ENCODE assay signal across 15 cellular contexts in the genomic region with DNA sequence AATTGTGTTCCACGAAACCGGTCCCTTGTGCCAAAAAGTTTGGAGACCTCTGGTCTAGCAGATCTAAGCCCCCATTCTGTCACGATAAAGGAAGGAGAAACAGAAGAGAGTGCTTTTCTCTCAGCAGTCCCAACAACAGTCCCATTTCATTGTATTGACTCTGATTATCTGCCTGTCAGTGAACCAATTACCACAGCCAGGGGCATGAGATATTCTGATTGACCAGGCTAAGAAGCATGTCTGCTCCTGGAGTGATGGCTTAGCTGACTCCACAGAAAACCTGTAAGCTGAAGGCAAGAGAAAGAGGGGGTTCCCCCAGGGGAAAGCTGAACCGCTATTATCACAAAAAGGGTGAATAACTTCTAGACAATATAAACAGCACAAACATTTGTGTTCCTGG.
A peak's percentile ranks its signal among the peaks of the same experiment; 100 is the strongest.
DNase-seq lines count a peak whose midpoint lies in the region; ATAC-seq and TF ChIP-seq lines count a peak whose summit lies in the region.
"Had no signal": no experiment of that assay in that cellular context is flagged by ENCODE, and none has a peak within 500 bp of the region (broad histone marks: within the 10 kb centered on the region; RNA-seq: fewer than 3 reads in every experiment).

No MANE protein-coding gene starts in this region.

- TF ChIP-seq RAD21 in IMR-90 (IDR thresholded peaks at IDR 0.05; ENCODE audit: low read length), result no peak

- DNase-seq in IMR-90 (no peak), endodermal cell (peak; percentile 59), neural crest cell (ENCODE audit: low read depth, low spot score) (no peak), EL (no peak), GM13976 (ENCODE audit: low spot score) (no peak), HUDEP-2 (lab: John Stamatoyannopoulos, UW; ENCODE audit: unreplicated experiment in 76 of 76) (no peak)
- DNase-seq: AML-193; Caco-2; CD4-positive, alpha-beta T cell; GF-D8; HCEC 1CT had no signal

- H4K20me1 ChIP-seq in IMR-90 (ENCODE audit: insufficient read depth, low read length), result no peaks in the 10 kb centered on the region

- H3K9me3 Mint-ChIP-seq in endodermal cell, result no peaks in the 10 kb centered on the region
- H3K9me3 Mint-ChIP-seq in neural crest cell, result no peaks in the 10 kb centered on the region
- H3K9me3 Mint-ChIP-seq: GM23338 had no signal

- H3K4me3 ChIP-seq in IMR-90 (ENCODE audit: insufficient read depth, low read depth, low read length), result no peak overlapping the region
- H3K4me3 ChIP-seq in endodermal cell (ENCODE audit: low read length), result no peak overlapping the region
- H3K4me3 ChIP-seq: GM23338 had no signal

- H3K36me3 ChIP-seq in IMR-90 (ENCODE audit: control insufficient read depth, insufficient read depth, low read length) (no peaks in the 10 kb centered on the region), endodermal cell (ENCODE audit: control insufficient read depth, insufficient read depth, low read length) (no peaks in the 10 kb centered on the region)

- H3K36me3 Mint-ChIP-seq in endodermal cell (ENCODE audit: low read depth) (no peaks in the 10 kb centered on the region), neural crest cell (ENCODE audit: low read depth) (no peaks in the 10 kb centered on the region)

- H2AK5ac ChIP-seq in IMR-90 (ENCODE audit: low read depth, low read length), result no peak overlapping the region

- H3K56ac ChIP-seq in IMR-90 (ENCODE audit: extremely low read depth, insufficient read depth, low read length), result no peak overlapping the region

- 0 out of 2 replicates have a peak overlapping the region, but pooled peaks have one; percentile 35 for H2BK20ac ChIP-seq in IMR-90 (ENCODE audit: low read depth, low read length)

- H3K27ac Mint-ChIP-seq in endodermal cell (no peak overlapping the region), neural crest cell (ENCODE audit: unreplicated experiment) (peak overlapping the region; percentile 59)
- H3K27ac Mint-ChIP-seq: CD4-positive, alpha-beta T cell; GM23338 had no signal

- H3K9me1 ChIP-seq in IMR-90 (ENCODE audit: insufficient read depth, low read length), result no peaks in the 10 kb centered on the region

- POLR2A ChIA-PET in IMR-90 (lab: Charles Lee; ENCODE audit: unreplicated experiment), result no interaction called here

- H3K9ac ChIP-seq in IMR-90 (ENCODE audit: low read depth, low read length) (no peak overlapping the region), endodermal cell (ENCODE audit: extremely low read depth, low read length, poor library complexity, severe bottlenecking) (no peak overlapping the region)
- H3K9ac ChIP-seq: KMS-11 had no signal

- peak overlapping the region; percentile 47; the same call in 1 of the 2 replicates for H4K91ac ChIP-seq in IMR-90 (ENCODE audit: insufficient read depth, low read depth, low read length)

- no peak overlapping the region; the same call in 1 of the 2 replicates for H3K4ac ChIP-seq in IMR-90 (ENCODE audit: low read depth, low read length)

- H3K27me3 ChIP-seq in IMR-90 (ENCODE audit: control insufficient read depth, insufficient read depth, low read length) (no peaks in the 10 kb centered on the region), endodermal cell (ENCODE audit: control insufficient read depth, insufficient read depth, low read length, poor library complexity, severe bottlenecking) (no peaks in the 10 kb centered on the region)

- TF ChIP-seq CTCF in IMR-90 (conservative IDR thresholded peaks at IDR 0.05; ENCODE audit: low read depth, low read length) (no peak), endodermal cell (conservative IDR thresholded peaks at IDR 0.05) (no peak), neural crest cell (conservative IDR thresholded peaks at IDR 0.05) (no peak), GM13976 (IDR thresholded peaks at IDR 0.05; ENCODE audit: borderline replicate concordance, control extremely low read depth, extremely low read depth, insufficient read depth, missing control alignments) (no peak)

- H2BK120ac ChIP-seq in IMR-90 (ENCODE audit: low read depth, low read length), result 0 out of 2 replicates have a peak overlapping the region, but pooled peaks have one; percentile 32

- no peak overlapping the region for H3K18ac ChIP-seq in IMR-90 (ENCODE audit: low read depth, low read length)

- H2BK5ac ChIP-seq in IMR-90 (ENCODE audit: low read depth, low read length, poor library complexity, severe bottlenecking), result no peak overlapping the region

- no peaks in the 10 kb centered on the region for H3K79me1 ChIP-seq in IMR-90 (ENCODE audit: low read depth in 1 of 2, low read length in 2 of 2)

- H4K8ac ChIP-seq in IMR-90 (ENCODE audit: low read depth in 2 of 2, low read length in 2 of 2), result peak overlapping the region in 1 of 2 experiments; percentile 19; a peak in 1 of 4 replicates

- 0 out of 3 replicates have a peak overlapping the region, but pooled peaks have one; percentile 40 for H2BK15ac ChIP-seq in IMR-90 (ENCODE audit: low read depth, low read length)

- no peak overlapping the region; the same call in 1 of the 2 replicates for H3K27ac ChIP-seq in IMR-90 (ENCODE audit: insufficient read depth, low read length)
- no peak overlapping the region for H3K27ac ChIP-seq in endodermal cell (ENCODE audit: low read depth, low read length)
- H3K27ac ChIP-seq: C4-2B, KMS-11 had no signal

- H4K5ac ChIP-seq in IMR-90 (ENCODE audit: low read depth, low read length), result no peak overlapping the region

- H3K14ac ChIP-seq in IMR-90 (replicated peaks; ENCODE audit: low read depth, low read length), result no peak overlapping the region

- H3K4me1 ChIP-seq in IMR-90 (ENCODE audit: control insufficient read depth, insufficient read depth, low read length), result no peaks in the 10 kb centered on the region
- peaks cover 9% of the 10 kb centered on the region for H3K4me1 ChIP-seq in endodermal cell (ENCODE audit: control insufficient read depth, insufficient read depth, low read length)
- H3K4me1 ChIP-seq: Caco-2 had no signal

- no TSS peak for BruUV-seq in IMR-90 (replicated peaks; lab: Mats Ljungman, UMichigan)

- H3K4me3 Mint-ChIP-seq in endodermal cell (no peak overlapping the region), neural crest cell (no peak overlapping the region)
- H3K4me3 Mint-ChIP-seq: CD4-positive, alpha-beta T cell; GM23338 had no signal

- no peak overlapping the region for H3K4me2 ChIP-seq in IMR-90 (ENCODE audit: low read depth, low read length)
- H3K4me2 ChIP-seq: GM23338, KMS-11 had no signal

- TF ChIP-seq POLR2A in IMR-90 (IDR thresholded peaks at IDR 0.05; ENCODE audit: low read depth, low read length), result no peak

- H3K4me1 Mint-ChIP-seq in endodermal cell (peaks cover 30% of the 10 kb centered on the region), neural crest cell (no peaks in the 10 kb centered on the region)

- in situ Hi-C loops in IMR-90 (cut with MboI; ENCODE audit: low sequenced_read_pairs), result no loop called here
- in situ Hi-C loops in GM13976 (cut with MboI; ENCODE audit: low sequenced_read_pairs, unreplicated experiment), result no loop called here

- no peak for ATAC-seq in IMR-90 (ENCODE audit: low read depth)
- ATAC-seq in HG02884 (IDR thresholded peaks at IDR 0.05; ENCODE audit: unreplicated experiment), result no peak
- ATAC-seq: GM23338 had no signal

- no peak overlapping the region for H2AFZ ChIP-seq in IMR-90 (replicated peaks; ENCODE audit: low read length, poor library complexity)

- H3K9me3 ChIP-seq in IMR-90 (ENCODE audit: control insufficient read depth, insufficient read depth, low read length) (no peaks in the 10 kb centered on the region), endodermal cell (ENCODE audit: control insufficient read depth, low read length) (no peaks in the 10 kb centered on the region)
- H3K9me3 ChIP-seq: Caco-2 had no signal

- H2AK9ac ChIP-seq in IMR-90 (replicated peaks; ENCODE audit: low read depth, low read length, poor library complexity), result no peak overlapping the region

- intact Hi-C loops in IMR-90 (cut with micrococcal nuclease), result no loop called here

- CTCF ChIA-PET in IMR-90 (lab: Yijun Ruan, JAX), result interaction anchor here (0.8 kb wide), 1 partner anchor 368 kb away, joined by 4 read pairs; no protein-coding TSS in a partner anchor

- H3K23ac ChIP-seq in IMR-90 (ENCODE audit: low read depth, low read length), result no peak overlapping the region

- WGBS in IMR-90 (ENCODE audit: extremely low coverage in 2 of 2, insufficient read length in 1 of 2), 2 experiments, result no CpG with 5 or more reads among the region's 4 CpGs
- WGBS in endodermal cell (ENCODE audit: insufficient coverage in 1 of 2, insufficient read length in 1 of 2), 2 experiments, result 54 to 67% methylated on average over 2 to 3 of the region's 4 CpGs

- dilution Hi-C loops in IMR-90 (cut with HindIII; ENCODE audit: low sequenced_read_pairs, unreplicated experiment), result no loop called here

- H3K27me3 Mint-ChIP-seq in endodermal cell (ENCODE audit: insufficient read depth) (peaks cover 2% of the 10 kb centered on the region), neural crest cell (ENCODE audit: low read depth) (no peaks in the 10 kb centered on the region)
- H3K27me3 Mint-ChIP-seq: CD4-positive, alpha-beta T cell had no signal

TF ChIP-seq in IMR-90, 13 proteins besides CTCF, POLR2A, EP300 and RAD21 (continues in another document):
- no peak for TF ChIP-seq CEBPB (IDR thresholded peaks at IDR 0.05; ENCODE audit: low read depth, low read length)
- TF ChIP-seq FOS (IDR thresholded peaks at IDR 0.05; ENCODE audit: low read depth, low read length), result no peak
- TF ChIP-seq, protein P1, sequence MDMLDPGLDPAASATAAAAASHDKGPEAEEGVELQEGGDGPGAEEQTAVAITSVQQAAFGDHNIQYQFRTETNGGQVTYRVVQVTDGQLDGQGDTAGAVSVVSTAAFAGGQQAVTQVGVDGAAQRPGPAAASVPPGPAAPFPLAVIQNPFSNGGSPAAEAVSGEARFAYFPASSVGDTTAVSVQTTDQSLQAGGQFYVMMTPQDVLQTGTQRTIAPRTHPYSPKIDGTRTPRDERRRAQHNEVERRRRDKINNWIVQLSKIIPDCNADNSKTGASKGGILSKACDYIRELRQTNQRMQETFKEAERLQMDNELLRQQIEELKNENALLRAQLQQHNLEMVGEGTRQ (IDR thresholded peaks at IDR 0.05; ENCODE audit: low read depth, low read length), result no peak
- TF ChIP-seq RFX5 (IDR thresholded peaks at IDR 0.05; ENCODE audit: low read depth, low read length), result no peak
- TF ChIP-seq, protein P2, sequence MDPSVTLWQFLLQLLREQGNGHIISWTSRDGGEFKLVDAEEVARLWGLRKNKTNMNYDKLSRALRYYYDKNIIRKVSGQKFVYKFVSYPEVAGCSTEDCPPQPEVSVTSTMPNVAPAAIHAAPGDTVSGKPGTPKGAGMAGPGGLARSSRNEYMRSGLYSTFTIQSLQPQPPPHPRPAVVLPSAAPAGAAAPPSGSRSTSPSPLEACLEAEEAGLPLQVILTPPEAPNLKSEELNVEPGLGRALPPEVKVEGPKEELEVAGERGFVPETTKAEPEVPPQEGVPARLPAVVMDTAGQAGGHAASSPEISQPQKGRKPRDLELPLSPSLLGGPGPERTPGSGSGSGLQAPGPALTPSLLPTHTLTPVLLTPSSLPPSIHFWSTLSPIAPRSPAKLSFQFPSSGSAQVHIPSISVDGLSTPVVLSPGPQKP (IDR thresholded peaks at IDR 0.05; ENCODE audit: borderline replicate concordance, low read depth, low read length), result no peak
- no peak for TF ChIP-seq SMC3 (IDR thresholded peaks at IDR 0.05; ENCODE audit: low read depth, low read length)
- TF ChIP-seq MAFK (IDR thresholded peaks at IDR 0.05; ENCODE audit: low read depth, low read length), result no peak
- no peak for TF ChIP-seq RCOR1 (IDR thresholded peaks at IDR 0.05; ENCODE audit: insufficient replicate concordance, low read length)
